Comparison of ENCODE assay signal across 8 cellular contexts in the genomic region with DNA sequence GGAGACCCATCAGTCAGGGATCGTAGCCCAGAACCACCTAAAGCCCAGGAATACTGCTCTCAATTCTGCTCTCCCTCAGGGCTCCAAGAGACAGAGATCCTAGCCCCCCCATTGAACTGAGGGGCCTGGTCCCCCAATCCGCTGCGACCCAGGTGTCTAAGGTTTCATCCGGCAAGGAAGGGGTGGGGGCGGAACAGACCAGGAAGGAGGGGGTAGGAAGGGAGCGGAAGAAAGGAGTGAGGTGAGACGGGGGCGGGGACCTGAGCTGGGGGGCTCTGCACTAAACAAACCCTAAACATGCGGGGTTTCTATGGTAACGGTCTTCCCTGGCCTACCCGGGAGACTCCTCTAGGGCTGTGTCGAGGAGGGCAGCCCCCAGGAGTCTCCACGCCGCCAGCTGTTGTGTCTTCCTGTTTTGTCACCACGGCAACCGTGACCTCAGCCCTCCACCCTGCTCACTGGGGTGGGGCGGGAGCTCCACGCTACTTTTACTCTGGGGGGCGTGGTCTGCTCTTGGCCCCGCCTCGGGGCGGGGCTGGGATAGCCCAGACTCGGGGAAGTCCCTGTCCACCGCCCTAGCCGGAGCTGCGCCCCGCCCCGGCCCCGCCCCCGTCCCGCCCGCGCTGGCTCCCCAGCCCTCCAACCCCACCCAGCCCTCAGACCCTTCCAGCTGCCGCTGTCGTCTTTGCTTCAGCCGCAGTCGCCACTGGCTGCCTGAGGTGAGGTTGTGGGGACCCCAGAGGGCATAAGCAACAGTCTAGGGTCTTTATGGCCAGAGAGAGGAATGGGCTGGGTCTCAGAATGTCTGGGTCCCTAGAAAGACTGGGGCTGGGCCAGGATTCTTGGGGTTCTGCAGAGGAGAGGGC. TPM values are rescaled to one million over a fixed set of nuclear protein-coding genes. Genes with fewer than 3 reads are reported as not detected.
DNase-seq lines count a peak whose midpoint lies in the region; ATAC-seq and TF ChIP-seq lines count a peak whose summit lies in the region.

A gene with protein sequence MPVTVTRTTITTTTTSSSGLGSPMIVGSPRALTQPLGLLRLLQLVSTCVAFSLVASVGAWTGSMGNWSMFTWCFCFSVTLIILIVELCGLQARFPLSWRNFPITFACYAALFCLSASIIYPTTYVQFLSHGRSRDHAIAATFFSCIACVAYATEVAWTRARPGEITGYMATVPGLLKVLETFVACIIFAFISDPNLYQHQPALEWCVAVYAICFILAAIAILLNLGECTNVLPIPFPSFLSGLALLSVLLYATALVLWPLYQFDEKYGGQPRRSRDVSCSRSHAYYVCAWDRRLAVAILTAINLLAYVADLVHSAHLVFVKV (plus strand): TSS at position 659 of the 866 bp plus-strand sequence. CDS start 5,647 bp downstream, outside the sequence.

- TF ChIP-seq POLR2A in tibial nerve (IDR thresholded peaks at IDR 0.05): peak; percentile 63 to 80

- WGBS in tibial nerve, 2 donors: 0 to 1% methylated on average over 20 to 25 of the region's 37 CpGs

- no peaks in the 10 kb centered on the region for H3K79me2 ChIP-seq in DND-41 (ENCODE audit: insufficient read depth, low read length)

- in situ Hi-C loops in KBM-7 (cut with MboI; ENCODE audit: low pct_unique_long_range_greater_than_20kb, low sequenced_read_pairs): no loop called here

- H3K27ac ChIP-seq in DND-41 (ENCODE audit: low read length): no peak within 1 kb of the TSS
- peak within 1 kb of the TSS; percentile 88 to 97 (median 96) for H3K27ac ChIP-seq in tibial nerve

- H3K36me3 ChIP-seq in DND-41 (ENCODE audit: insufficient read depth, low read length): no peaks in the 10 kb centered on the region
- peaks cover 0 to 2% (median 0%) of the 10 kb centered on the region in 3 donors for H3K36me3 ChIP-seq in tibial nerve

- H3K9me3 ChIP-seq in DND-41 (ENCODE audit: insufficient read depth, low read length, severe bottlenecking) (no peaks in the 10 kb centered on the region), tibial nerve (no peaks in the 10 kb centered on the region)

- H3K4me2 ChIP-seq in DND-41 (ENCODE audit: insufficient read depth, low read length): no peak within 1 kb of the TSS

- H3K4me3 ChIP-seq in DND-41 (ENCODE audit: low read depth in 1 of 2, low read length in 2 of 2): no peak within 1 kb of the TSS
- peak within 1 kb of the TSS; percentile 70 to 83 (median 75) for H3K4me3 ChIP-seq in tibial nerve

- H3K9ac ChIP-seq in DND-41 (ENCODE audit: low read depth, low read length): no peak within 1 kb of the TSS

- H2AFZ ChIP-seq in DND-41 (ENCODE audit: low read depth, low read length): no peak within 1 kb of the TSS

- H4K20me1 ChIP-seq in DND-41 (ENCODE audit: insufficient read depth, low read length): no peaks in the 10 kb centered on the region; the same call in 1 of the 2 replicates

- H3K27me3 ChIP-seq in DND-41 (ENCODE audit: insufficient read depth, low read length, poor library complexity): no peaks in the 10 kb centered on the region
- no peaks in the 10 kb centered on the region for H3K27me3 ChIP-seq in tibial nerve

- TF ChIP-seq EP300 in tibial nerve (IDR thresholded peaks at IDR 0.05): peak; percentile 92 to 94

- intact Hi-C loops in T-helper 2 cell treated with Interferon-gamma antibody and Interleukin-4, amounts not matched to agents 100 ng/mL and 5 ng/mL, for 36 hours (cut with micrococcal nuclease): loop anchor here (1.0 to 5.0 kb wide), 9 partner anchors 14 to 1785 kb away; partner anchors contain the start of genes CNOT3, LENG9, MBOAT7 and PRPF31
- intact Hi-C loops in left cardiac atrium (cut with DNase I): no loop called here

- H3K4me1 ChIP-seq in DND-41 (ENCODE audit: insufficient read depth, low read length) (no peaks in the 10 kb centered on the region), tibial nerve (peaks cover 0 to 60% (median 22%) of the 10 kb centered on the region in 4 donors)

- TF ChIP-seq CTCF in DND-41 (IDR thresholded peaks at IDR 0.05; ENCODE audit: borderline replicate concordance, extremely low read depth, low read length, poor library complexity, severe bottlenecking): no peak
- no peak for TF ChIP-seq CTCF in tibial nerve (IDR thresholded peaks at IDR 0.05)

- DNase-seq in DND-41 (peak; percentile 63), KBM-7 (peak; percentile 99), amygdala (lab: John Stamatoyannopoulos, UW) (peak; percentile 47 to 99 (median 94)), left cardiac atrium (peak; percentile 99), pons (ENCODE audit: low spot score) (peak; percentile 98), tibial nerve (ENCODE audit: low spot score in 2 of 2) (peak; percentile 100)

- peak; percentile 82 for ATAC-seq in DND-41 (ENCODE audit: insufficient read depth, low read depth)
- peak; percentile 69 for ATAC-seq in GM21723 (IDR thresholded peaks at IDR 0.05; ENCODE audit: unreplicated experiment)
- ATAC-seq in left cardiac atrium: peak; percentile 80 to 86

RNA-seq across cellular contexts. Expression of the gene that starts here (rescaled TPM):
- 122 and 124 TPM in 2 replicates for total RNA-seq in T-helper 2 cell treated with Interferon-gamma antibody and Interleukin-4, amounts not matched to agents 100 ng/mL and 5 ng/mL, for 36 hours
- total RNA-seq in left cardiac atrium: 100 to 1,000 TPM; 106 to 209 TPM
- total RNA-seq in tibial nerve: 10 to 100 TPM; 27.3 to 37.7 (median 31.9) TPM

Comparison
In these comparisons a context has a peak if more than half of its experiments do, and no peak if none do; other contexts are left out.
1. H3K4me3 ChIP-seq: peak in tibial nerve (4 of 4); none in DND-41 (0 of 2).
2. Peak in every context shown above with its lines, with median percentiles within 50 percentile points of each other: ATAC-seq and DNase-seq.